ENCODE assay signal across 25 cellular contexts in the genomic region with DNA sequence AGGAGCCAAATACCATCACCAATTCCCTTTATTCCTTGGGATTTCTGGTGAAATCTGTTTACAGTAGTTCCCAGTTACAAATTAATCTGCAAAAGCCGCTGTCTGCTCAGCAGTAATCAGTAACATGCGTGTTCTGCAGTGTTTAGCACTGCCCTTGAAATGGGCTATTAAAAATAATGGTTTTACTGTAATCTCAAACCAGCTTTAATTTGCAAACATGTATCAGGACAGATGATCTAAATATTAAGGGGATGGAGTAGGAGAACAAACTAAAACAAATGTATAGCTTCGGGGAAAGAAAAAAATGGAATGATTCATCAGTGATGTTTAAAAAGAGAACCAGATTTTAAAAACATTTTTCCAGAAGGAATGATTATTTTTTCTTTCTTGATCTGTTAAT.
DNase-seq lines count a peak whose midpoint lies in the region; ATAC-seq and TF ChIP-seq lines count a peak whose summit lies in the region.
"Had no signal": no experiment of that assay in that cellular context is flagged by ENCODE, and none has a peak within 500 bp of the region (broad histone marks: within the 10 kb centered on the region; RNA-seq: fewer than 3 reads in every experiment).

No MANE protein-coding gene starts in this region.

- DNase-seq in PC-3: no peak
- peak; percentile 14 for DNase-seq in fibroblast of peridontal ligament (ENCODE audit: extremely low read depth)
- DNase-seq in nephron progenitor cell: no peak
- DNase-seq in transverse colon: no peak
- DNase-seq in RKO (ENCODE audit: low spot score): no peak
- no peak for DNase-seq in C1 segment of cervical spinal cord (lab: John Stamatoyannopoulos, UW)
- DNase-seq: activated CD4-positive, alpha-beta T cell treated with anti-CD3 and anti-CD28 coated beads, Interleukin-2, amount 50 U/mL, for 1 hour; activated CD4-positive, CD25-positive, alpha-beta regulatory T cell; activated naive CD4-positive, alpha-beta T cell; activated T-cell treated with anti-CD3 and anti-CD28 coated beads, Interleukin-2, amount 50 U/mL, for 48 hours; caudate nucleus; effector memory CD8-positive, alpha-beta T cell; foreskin melanocyte; heart right ventricle; NCI-H1092 treated with DMSO at 0.1 percent for 48 hours; NCI-H1694 treated with DMSO at 0.1 percent for 48 hours; right cardiac atrium; spleen; T-helper 17 cell had no signal

- no peaks in the 10 kb centered on the region for H3K9me2 ChIP-seq in PC-3 (replicated peaks; ENCODE audit: low read length)

- peaks cover 6% of the 10 kb centered on the region; the same call in 1 of the 2 replicates for H3K79me2 ChIP-seq in PC-3 (ENCODE audit: low read length)
- H3K79me2 ChIP-seq: parathyroid adenoma had no signal

- no peaks in the 10 kb centered on the region for H3F3A ChIP-seq in PC-3 (ENCODE audit: low read length, unreplicated experiment)

- no peaks in the 10 kb centered on the region for H3K9me3 Mint-ChIP-seq in nephron progenitor cell
- H3K9me3 Mint-ChIP-seq: effector memory CD8-positive, alpha-beta T cell; neural crest cell had no signal

- WGBS in transverse colon (ENCODE audit: low coverage in 1 of 2), 2 donors: 36 to 42% methylated on average over 3 of the region's 3 CpGs

- TSS peak; percentile 16 for BruUV-seq in PC-3 (replicated peaks; lab: Mats Ljungman, UMichigan)

- peak overlapping the region; percentile 91 for H3K4me3 Mint-ChIP-seq in nephron progenitor cell
- H3K4me3 Mint-ChIP-seq: effector memory CD8-positive, alpha-beta T cell; T-helper 17 cell had no signal

- no peaks in the 10 kb centered on the region for H4K20me1 ChIP-seq in PC-3 (ENCODE audit: low read length)

- CTCF ChIA-PET in PC-3 (lab: Charles Lee): interaction anchor here (0.7 to 2.7 kb wide), 3 partner anchors 64 to 518 kb away, joined by 3 to 33 read pairs (median 12); no protein-coding TSS in a partner anchor

- no peak for TF ChIP-seq EP300 in transverse colon (IDR thresholded peaks at IDR 0.05; ENCODE audit: low read depth)

- no peaks in the 10 kb centered on the region for H3K9me3 ChIP-seq in PC-3 (ENCODE audit: low read length)
- H3K9me3 ChIP-seq in transverse colon: no peaks in the 10 kb centered on the region
- H3K9me3 ChIP-seq: BLaER1, heart right ventricle, spleen had no signal

- no peak for ATAC-seq in PC-3
- ATAC-seq in HG02642 (IDR thresholded peaks at IDR 0.05; ENCODE audit: poor library complexity, unreplicated experiment): no peak
- ATAC-seq in GM21381 (IDR thresholded peaks at IDR 0.05; ENCODE audit: unreplicated experiment): no peak
- ATAC-seq: effector memory CD8-positive, alpha-beta T cell; heart right ventricle; right cardiac atrium; T-helper 17 cell had no signal

- peaks cover 85% of the 10 kb centered on the region for H3K4me1 Mint-ChIP-seq in nephron progenitor cell

- no peaks in the 10 kb centered on the region for H3K27me3 ChIP-seq in PC-3 (ENCODE audit: low read length)
- peaks cover 46% of the 10 kb centered on the region for H3K27me3 ChIP-seq in transverse colon

- no peak overlapping the region for H3K9ac ChIP-seq in PC-3 (ENCODE audit: low read length)
- H3K9ac ChIP-seq: BLaER1, parathyroid adenoma had no signal

- H3K4me2 ChIP-seq in PC-3 (ENCODE audit: low read length): no peak overlapping the region

- intact Hi-C loops in PC-3 (cut with micrococcal nuclease): no loop called here
- intact Hi-C loops in transverse colon (cut with DNase I; ENCODE audit: low total_unique reads): no loop called here

- TF ChIP-seq POLR2A in transverse colon (IDR thresholded peaks at IDR 0.05): no peak

- H3K27me3 Mint-ChIP-seq in nephron progenitor cell (ENCODE audit: low read depth, poor library complexity): peaks cover 44% of the 10 kb centered on the region

- no peak for TF ChIP-seq CTCF in PC-3 (conservative IDR thresholded peaks at IDR 0.05; ENCODE audit: low read depth, low read length)
- no peak for TF ChIP-seq CTCF in nephron progenitor cell (IDR thresholded peaks at IDR 0.05)
- no peak for TF ChIP-seq CTCF in transverse colon (IDR thresholded peaks at IDR 0.05)

- H2AFZ ChIP-seq in PC-3 (ENCODE audit: low read length): no peak overlapping the region
- H2AFZ ChIP-seq: parathyroid adenoma had no signal

- H3K36me3 Mint-ChIP-seq in nephron progenitor cell (ENCODE audit: low read depth): no peaks in the 10 kb centered on the region

- POLR2A ChIA-PET in PC-3 (lab: Charles Lee; ENCODE audit: unreplicated experiment): interaction anchor here (0.6 kb wide), 1 partner anchor 136 kb away, joined by 3 read pairs; no protein-coding TSS in a partner anchor

- H3K36me3 ChIP-seq in PC-3 (ENCODE audit: low read depth, low read length): no peaks in the 10 kb centered on the region
- H3K36me3 ChIP-seq in transverse colon: no peaks in the 10 kb centered on the region
- H3K36me3 ChIP-seq: BLaER1, heart right ventricle, spleen had no signal

- H3K4me1 ChIP-seq in PC-3 (ENCODE audit: insufficient read depth, low read length) (peaks cover 24% of the 10 kb centered on the region), transverse colon (peaks cover 6 to 79% (median 36%) of the 10 kb centered on the region in 4 donors)

- H3K27ac ChIP-seq in PC-3 (ENCODE audit: low read length): no peak overlapping the region
- H3K27ac ChIP-seq in transverse colon: peak overlapping the region; percentile 84 to 90 (median 88)
- H3K27ac ChIP-seq: BLaER1, parathyroid adenoma had no signal

- in situ Hi-C loops in transverse colon (cut with MboI; ENCODE audit: low pct_ligation_motif_present in 1 of 4, low pct_unique_long_range_greater_than_20kb in 1 of 4, low sequenced_read_pairs in 3 of 4): loop anchor here in 1 of 4 donors (10.0 kb wide), 1 partner anchor 514 kb away; a partner anchor contains a TSS

- H3K4me3 ChIP-seq in PC-3 (ENCODE audit: low read length): no peak overlapping the region
- H3K4me3 ChIP-seq in transverse colon: no peak overlapping the region
- H3K4me3 ChIP-seq: BLaER1, lung had no signal

- peak overlapping the region; percentile 75 for H3K27ac Mint-ChIP-seq in nephron progenitor cell
- H3K27ac Mint-ChIP-seq: effector memory CD8-positive, alpha-beta T cell; T-helper 17 cell had no signal
